Comparison of ENCODE assay signal across 17 cellular contexts in genomic region chr3:35680866-35681650, GRCh38. TPM values are rescaled to one million over a fixed set of nuclear protein-coding genes. Genes with fewer than 3 reads are reported as not detected.
"Had no signal": no experiment of that assay in that cellular context is flagged by ENCODE, and none has a peak within 500 bp of the region (broad histone marks: within the 10 kb centered on the region; RNA-seq: fewer than 3 reads in every experiment).

No MANE protein-coding gene starts in this region.

- H3K36me3 ChIP-seq: adrenal gland, neural progenitor cell, ovary had no signal

- H3K9me3 ChIP-seq: adrenal gland, ovary had no signal

- H3K9ac ChIP-seq: neural progenitor cell had no signal

- H3K4me1 ChIP-seq: adrenal gland, neural progenitor cell had no signal

- H3K27me3 ChIP-seq: adrenal gland, ovary had no signal

- FAIRE-seq: small intestine, TTC549 had no signal

- H3K4me2 ChIP-seq: neural progenitor cell had no signal

- H3K4me3 ChIP-seq: adrenal gland, neural progenitor cell, ovary had no signal

- ATAC-seq: stimulated activated effector memory CD8-positive, alpha-beta T cell treated with anti-CD3 and anti-CD28 coated beads, Interleukin-12 subunit alpha, Interleukin-12 subunit beta, amount 100 ng/mL, for 72 hours; T-helper 17 cell had no signal

- H3K27ac ChIP-seq: adrenal gland, neural progenitor cell, ovary had no signal

- DNase-seq: activated B cell treated with CpG ODN at 0.5 μM for 24 hours; activated CD4-positive, alpha-beta T cell treated with anti-CD3 and anti-CD28 coated beads, Interleukin-2, amount 50 U/mL, for 1 hour; activated naive CD4-positive, alpha-beta T cell treated with anti-CD3 and anti-CD28 coated beads, Interleukin-2, amount 50 U/mL, for 16 hours; adrenal gland; hypothalamus; ovary; retina; small intestine; T-helper 17 cell; trophoblast cell had no signal

RNA-seq across cellular contexts. Expression of gene ARPP21, which starts 41.7 kb away (rescaled TPM):
- total RNA-seq: activated B cell treated with CpG ODN at 0.5 μM for 24 hours; activated CD8-positive, alpha-beta memory T cell treated with anti-CD3 and anti-CD28 coated beads for 36 hours; adrenal gland; epithelial cell of proximal tubule; glomerular endothelial cell; lower leg skin; ovary; T-helper 17 cell had no signal
- polyA plus RNA-seq: ovary had no signal
